1 cellular context compared by ENCODE assay signal in genomic region chr17:76635039-76635438, GRCh38.
TF ChIP-seq lines count a peak whose summit lies in the region.

No MANE protein-coding gene starts in this region.

TF ChIP-seq in SK-N-SH, 30 proteins besides CTCF, POLR2A, EP300 and RAD21 (continued from another document):
- TF ChIP-seq USF1 (IDR thresholded peaks at IDR 0.05; ENCODE audit: borderline replicate concordance, low read depth) (no peak), PBX3 (IDR thresholded peaks at IDR 0.05) (peak; percentile 75), ZBTB33 (IDR thresholded peaks at IDR 0.05; ENCODE audit: borderline replicate concordance, low read depth) (no peak), RFX5 (IDR thresholded peaks at IDR 0.05; ENCODE audit: low read length) (no peak), POLR2AphosphoS5 (IDR thresholded peaks at IDR 0.05; ENCODE audit: low read depth, low read length) (peak; percentile 27; the same call in 1 of the 2 replicates), TEAD4 (IDR thresholded peaks at IDR 0.05; ENCODE audit: borderline replicate concordance, insufficient read depth) (no peak), TCF12 (IDR thresholded peaks at IDR 0.05) (peak; percentile 88), NFIC (IDR thresholded peaks at IDR 0.05; ENCODE audit: borderline replicate concordance) (0 out of 2 replicates have a peak, but pooled peaks have one; percentile 17), RCOR1 (IDR thresholded peaks at IDR 0.05; ENCODE audit: low read length) (no peak), RXRA (IDR thresholded peaks at IDR 0.05; ENCODE audit: borderline replicate concordance, low read depth) (no peak; the same call in 1 of the 2 replicates), GABPA (IDR thresholded peaks at IDR 0.05; ENCODE audit: low read depth) (no peak), ELF1 (IDR thresholded peaks at IDR 0.05) (no peak), IRF3 (IDR thresholded peaks at IDR 0.05; ENCODE audit: low read depth, low read length) (no peak), MAX (IDR thresholded peaks at IDR 0.05; ENCODE audit: low read depth) (0 out of 2 replicates have a peak, but pooled peaks have one; percentile 20), NRF1 (IDR thresholded peaks at IDR 0.05; ENCODE audit: low read depth, low read length) (no peak), YY1 (IDR thresholded peaks at IDR 0.05; ENCODE audit: low read depth) (no peak), CHD2 (IDR thresholded peaks at IDR 0.05; ENCODE audit: low read length, partially characterized antibody) (no peak)
